30 cellular contexts compared by ENCODE assay signal in genomic region chr17:67947325-67947813, GRCh38.
"Had no signal": no experiment of that assay in that cellular context is flagged by ENCODE, and none has a peak within 500 bp of the region (broad histone marks: within the 10 kb centered on the region; RNA-seq: fewer than 3 reads in every experiment).

No MANE protein-coding gene starts in this region.

- H3K27ac Mint-ChIP-seq: activated CD4-positive, alpha-beta T cell treated with anti-CD3 and anti-CD28 coated beads, Interleukin-2, amount 10 ng/mL, durations not matched to agents 7 days and 5 days; activated CD8-positive, alpha-beta T cell treated with anti-CD3 and anti-CD28 coated beads for 36 hours; activated naive CD8-positive, alpha-beta T cell treated with anti-CD3 and anti-CD28 coated beads, Interleukin-2, amount 50 U/mL, for 24 hours; WTC11 had no signal

- H3K4me1 Mint-ChIP-seq: activated CD4-positive, alpha-beta T cell treated with anti-CD3 and anti-CD28 coated beads, Interleukin-2, amount 10 ng/mL, durations not matched to agents 7 days and 5 days; activated naive CD8-positive, alpha-beta T cell treated with anti-CD3 and anti-CD28 coated beads, Interleukin-2, amount 50 U/mL, for 24 hours; WTC11 had no signal

- DNase-seq: activated CD4-positive, alpha-beta T cell treated with anti-CD3 and anti-CD28 coated beads for 1 hour; activated CD4-positive, alpha-beta T cell treated with anti-CD3 and anti-CD28 coated beads for 4 hours; activated CD4-positive, alpha-beta T cell treated with anti-CD3 and anti-CD28 coated beads, Interleukin-2, amount 10 ng/mL, durations not matched to agents 7 days and 5 days; activated CD4-positive, alpha-beta T cell treated with anti-CD3 and anti-CD28 coated beads, Interleukin-2, amount 50 U/mL, for 4 hours; activated CD8-positive, alpha-beta memory T cell treated with anti-CD3 and anti-CD28 coated beads for 24 hours; activated CD8-positive, alpha-beta T cell treated with anti-CD3 and anti-CD28 coated beads for 36 hours; activated effector memory CD4-positive, alpha-beta T cell treated with Interleukin-2 at 50 U/mL for 16 hours; activated gamma-delta T cell treated with Interleukin-2 at 50 U/mL for 16 hours; activated naive CD4-positive, alpha-beta T cell treated with anti-CD3 and anti-CD28 coated beads, Interleukin-2, amount 50 U/mL, for 16 hours; activated naive CD4-positive, alpha-beta T cell treated with Interleukin-2 at 50 U/mL for 16 hours; activated naive CD8-positive, alpha-beta T cell treated with anti-CD3 and anti-CD28 coated beads, Interleukin-2, amount 50 U/mL, for 24 hours; activated T-cell treated with anti-CD3 and anti-CD28 coated beads, Interleukin-2, amount 50 U/mL, for 1 hour; activated T-cell treated with anti-CD3 and anti-CD28 coated beads, Interleukin-2, amount 50 U/mL, for 48 hours; adrenal gland; amygdala; aorta; body of pancreas; cortex of kidney; dermis blood vessel endothelial cell; effector CD4-positive, alpha-beta T cell; effector memory CD8-positive, alpha-beta T cell; erythroblast; foreskin keratinocyte; gastrocnemius medialis; glutamatergic neuron; heart left ventricle; hypothalamus; T-helper 2 cell had no signal

- H3K27me3 Mint-ChIP-seq: activated CD4-positive, alpha-beta T cell treated with anti-CD3 and anti-CD28 coated beads, Interleukin-2, amount 10 ng/mL, durations not matched to agents 7 days and 5 days; activated CD8-positive, alpha-beta T cell treated with anti-CD3 and anti-CD28 coated beads for 36 hours; activated naive CD8-positive, alpha-beta T cell; activated naive CD8-positive, alpha-beta T cell treated with anti-CD3 and anti-CD28 coated beads, Interleukin-2, amount 50 U/mL, for 24 hours; effector memory CD8-positive, alpha-beta T cell had no signal

- H3K4me3 Mint-ChIP-seq: activated CD4-positive, alpha-beta T cell treated with anti-CD3 and anti-CD28 coated beads, Interleukin-2, amount 10 ng/mL, durations not matched to agents 7 days and 5 days; activated CD8-positive, alpha-beta T cell treated with anti-CD3 and anti-CD28 coated beads for 36 hours; activated naive CD8-positive, alpha-beta T cell; activated naive CD8-positive, alpha-beta T cell treated with anti-CD3 and anti-CD28 coated beads, Interleukin-2, amount 50 U/mL, for 24 hours; effector memory CD8-positive, alpha-beta T cell; WTC11 had no signal

- H3K9me3 Mint-ChIP-seq: activated CD4-positive, alpha-beta T cell treated with anti-CD3 and anti-CD28 coated beads, Interleukin-2, amount 10 ng/mL, durations not matched to agents 7 days and 5 days; activated CD8-positive, alpha-beta T cell treated with anti-CD3 and anti-CD28 coated beads for 36 hours; activated naive CD8-positive, alpha-beta T cell treated with anti-CD3 and anti-CD28 coated beads, Interleukin-2, amount 50 U/mL, for 24 hours; effector memory CD8-positive, alpha-beta T cell; WTC11 had no signal
